Comparison of ENCODE assay signal across 1 cellular context in the genomic region with DNA sequence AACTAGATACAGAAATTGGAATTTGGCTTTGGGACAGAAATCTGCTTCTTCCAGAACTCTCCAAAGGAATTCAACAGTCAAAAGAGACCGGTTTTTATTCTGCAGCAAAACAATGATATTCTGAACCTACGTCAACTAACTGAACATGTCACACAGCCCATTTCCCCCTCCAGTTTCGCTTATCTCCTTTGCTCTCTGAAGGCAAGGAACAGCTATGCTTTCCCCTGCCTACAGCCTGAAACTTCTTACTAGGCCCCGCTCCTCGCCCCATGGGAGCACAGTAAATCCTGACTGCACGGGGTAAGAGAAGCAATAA.
TF ChIP-seq lines count a peak whose summit lies in the region.

No MANE protein-coding gene starts in this region.

TF ChIP-seq in endothelial cell of umbilical vein, 7 proteins besides CTCF, POLR2A, EP300 and RAD21:
- TF ChIP-seq EZH2 (IDR thresholded peaks at IDR 0.05; ENCODE audit: borderline replicate concordance, low read depth, low read length, severe bottlenecking) = no peak
- TF ChIP-seq POLR2AphosphoS5 (IDR thresholded peaks at IDR 0.05; ENCODE audit: insufficient read depth, low read depth, low read length) = no peak
- TF ChIP-seq JUN (IDR thresholded peaks at IDR 0.05; ENCODE audit: borderline replicate concordance, insufficient read depth, insufficient read length, low read depth) = no peak
- TF ChIP-seq MYC (IDR thresholded peaks at IDR 0.05; ENCODE audit: low read depth, low read length) = no peak
- no peak for TF ChIP-seq GATA2 (IDR thresholded peaks at IDR 0.05; ENCODE audit: insufficient read depth, insufficient read length, low read depth, low read length)
